Comparison of ENCODE assay signal across 10 cellular contexts in the genomic region with DNA sequence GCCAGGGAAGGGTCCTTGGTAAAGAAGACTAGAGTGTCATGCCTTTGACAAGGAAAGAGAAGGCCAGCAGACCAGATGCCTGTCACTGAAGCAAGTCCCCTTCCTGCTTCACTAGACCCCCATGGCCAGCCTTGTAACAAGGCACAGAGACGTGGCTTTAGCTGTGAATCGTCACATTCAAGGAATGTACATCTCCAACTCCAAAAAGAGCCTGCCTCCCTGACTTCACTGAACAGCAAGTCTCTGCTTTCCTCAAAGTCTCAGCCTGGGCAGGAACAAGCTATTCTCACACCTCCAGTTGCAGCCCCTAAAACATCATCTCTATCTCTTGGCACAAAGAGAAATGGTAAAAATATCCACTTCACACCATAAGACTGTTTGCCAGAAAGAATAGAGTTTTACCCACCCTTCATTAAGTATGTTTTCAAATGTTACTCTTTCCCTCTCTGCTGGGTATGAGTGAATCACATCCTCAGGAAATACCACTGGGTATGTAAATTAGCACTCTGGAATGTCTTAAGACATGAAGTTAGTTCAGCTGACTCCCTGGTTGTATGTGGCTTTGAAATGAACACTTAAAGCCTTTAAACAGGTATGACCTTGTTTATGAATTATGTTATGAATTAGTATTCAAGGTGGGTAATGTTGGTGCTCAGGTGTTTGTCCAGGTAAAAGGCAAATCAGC. TPM values are rescaled to one million over a fixed set of nuclear protein-coding genes. Genes with fewer than 3 reads are reported as not detected.
DNase-seq lines count a peak whose midpoint lies in the region; ATAC-seq and TF ChIP-seq lines count a peak whose summit lies in the region.
"Had no signal": no experiment of that assay in that cellular context is flagged by ENCODE, and none has a peak within 500 bp of the region (broad histone marks: within the 10 kb centered on the region; RNA-seq: fewer than 3 reads in every experiment).

No MANE protein-coding gene starts in this region.

- H3K4me3 ChIP-seq in CD8-positive, alpha-beta T cell (ENCODE audit: low read depth, low read length): no peak overlapping the region
- no peak overlapping the region for H3K4me3 ChIP-seq in choroid plexus epithelial cell (ENCODE audit: low read depth, low read length)
- H3K4me3 ChIP-seq in muscle layer of duodenum (ENCODE audit: low read depth in 1 of 2, low read length in 2 of 2): no peak overlapping the region

- H3K9me3 ChIP-seq in CD8-positive, alpha-beta T cell (ENCODE audit: low read length): no peaks in the 10 kb centered on the region
- no peaks in the 10 kb centered on the region for H3K9me3 ChIP-seq in muscle layer of duodenum (ENCODE audit: control insufficient read depth in 1 of 2, low read length in 2 of 2)

- H3K27ac ChIP-seq in CD8-positive, alpha-beta T cell (ENCODE audit: low read depth, low read length): no peak overlapping the region
- H3K27ac ChIP-seq in muscle layer of duodenum (ENCODE audit: low read length): peak overlapping the region; percentile 24

- no peak overlapping the region for H3K4me3 Mint-ChIP-seq in CD8-positive, alpha-beta T cell
- H3K4me3 Mint-ChIP-seq: naive B cell had no signal

- POLR2A ChIA-PET in CD8-positive, alpha-beta T cell (lab: Charles Lee): interaction anchor here (1.0 to 3.0 kb wide), 4 partner anchors 42 to 58 kb away, joined by 3 to 16 read pairs (median 4); a partner anchor contains a TSS

- TF ChIP-seq CTCF in CD8-positive, alpha-beta T cell (IDR thresholded peaks at IDR 0.05): no peak
- no peak for TF ChIP-seq CTCF in choroid plexus epithelial cell (conservative IDR thresholded peaks at IDR 0.05; ENCODE audit: low read depth, low read length)

- H3K36me3 Mint-ChIP-seq in CD8-positive, alpha-beta T cell: no peaks in the 10 kb centered on the region
- H3K36me3 Mint-ChIP-seq: naive B cell had no signal

- intact Hi-C loops in CD8-positive, alpha-beta T cell (cut with DNase I, micrococcal nuclease): loop anchor here in 1 of 2 experiments (2.0 to 5.0 kb wide), 2 partner anchors 41 to 79 kb away; no protein-coding TSS in a partner anchor

- no peak for ATAC-seq in CD8-positive, alpha-beta T cell
- ATAC-seq in HG02852 (IDR thresholded peaks at IDR 0.05; ENCODE audit: unreplicated experiment) (no peak), GM19324 (IDR thresholded peaks at IDR 0.05; ENCODE audit: low FRiP score, unreplicated experiment) (no peak)

- H3K27me3 Mint-ChIP-seq in CD8-positive, alpha-beta T cell (ENCODE audit: low read depth): no peaks in the 10 kb centered on the region
- H3K27me3 Mint-ChIP-seq: naive B cell had no signal

- H3K27ac Mint-ChIP-seq in CD8-positive, alpha-beta T cell: peak overlapping the region; percentile 69

- H3K27me3 ChIP-seq in CD8-positive, alpha-beta T cell (ENCODE audit: insufficient read depth, low read length): no peaks in the 10 kb centered on the region
- no peaks in the 10 kb centered on the region for H3K27me3 ChIP-seq in muscle layer of duodenum (ENCODE audit: low read depth, low read length)

- H3K4me1 ChIP-seq in CD8-positive, alpha-beta T cell (ENCODE audit: insufficient read depth, low read length): peaks cover 56% of the 10 kb centered on the region
- peaks cover 0 to 5% of the 10 kb centered on the region in 2 donors for H3K4me1 ChIP-seq in muscle layer of duodenum (ENCODE audit: control insufficient read depth in 1 of 2, insufficient read depth in 2 of 2, low read length in 2 of 2)

- peaks cover 73% of the 10 kb centered on the region for H3K4me1 Mint-ChIP-seq in CD8-positive, alpha-beta T cell (ENCODE audit: low read depth)

- H3K9me3 Mint-ChIP-seq in CD8-positive, alpha-beta T cell: no peaks in the 10 kb centered on the region
- H3K9me3 Mint-ChIP-seq: naive B cell had no signal

- CTCF ChIA-PET in CD8-positive, alpha-beta T cell (lab: Charles Lee): interaction anchor here (3.3 to 6.6 kb wide), 2 partner anchors 48 to 80 kb away, joined by 13 to 36 read pairs; a partner anchor contains a TSS

- no peak for DNase-seq in CD8-positive, alpha-beta T cell
- DNase-seq in LHCN-M2 (ENCODE audit: low read depth) (peak; percentile 91), choroid plexus epithelial cell (ENCODE audit: low read depth) (peak; percentile 96), NCI-H526 (lab: John Stamatoyannopoulos, UW) (no peak), NCI-H1092 treated with DMSO at 0.1 percent for 48 hours (lab: John Stamatoyannopoulos, UW) (no peak)
- DNase-seq: KBM-7, naive B cell had no signal

- H3K36me3 ChIP-seq in CD8-positive, alpha-beta T cell (ENCODE audit: insufficient read depth, low read length): no peaks in the 10 kb centered on the region
- H3K36me3 ChIP-seq in muscle layer of duodenum (ENCODE audit: control insufficient read depth in 1 of 2, insufficient read depth in 2 of 2, low read length in 2 of 2): peaks cover 0 to 4% of the 10 kb centered on the region in 2 donors

RNA-seq across cellular contexts. Expression of a gene that starts 46.4 kb away (rescaled TPM):
- total RNA-seq in CD8-positive, alpha-beta T cell: 10 to 100 TPM; 12.7 to 13.0 TPM
- total RNA-seq in LHCN-M2 (2014; rRNA removed): 762 and 846 TPM in 2 replicates
- polyA plus RNA-seq in LHCN-M2 (2012): 193 TPM

Comparison
In these comparisons a context has a peak if more than half of its experiments do, and no peak if none do; other contexts are left out.
1. DNase-seq: peak in LHCN-M2 (single experiment) and choroid plexus epithelial cell (single experiment); none in CD8-positive, alpha-beta T cell (0 of 7), NCI-H526 (0 of 2) and NCI-H1092 treated with DMSO at 0.1 percent for 48 hours (single experiment).
2. RNA of a gene that starts 46.4 kb away (total RNA-seq): 762 to 846 TPM in LHCN-M2; 12.7 to 13.0 TPM in CD8-positive, alpha-beta T cell; every median in the first group is over 10 times any median in the second.